Comparison of ENCODE assay signal across 9 cellular contexts in genomic region chr19:42466521-42467436, GRCh38. TPM values are rescaled to one million over a fixed set of nuclear protein-coding genes. Genes with fewer than 3 reads are reported as not detected.
A peak's percentile ranks its signal among the peaks of the same experiment; 100 is the strongest.
DNase-seq lines count a peak whose midpoint lies in the region; ATAC-seq and TF ChIP-seq lines count a peak whose summit lies in the region.
"Had no signal": no experiment of that assay in that cellular context is flagged by ENCODE, and none has a peak within 500 bp of the region (broad histone marks: within the 10 kb centered on the region; RNA-seq: fewer than 3 reads in every experiment).

No MANE protein-coding gene starts in this region.

- H3K36me3 ChIP-seq in OCI-LY7 (ENCODE audit: insufficient read depth, low read length) (no peaks in the 10 kb centered on the region), gastroesophageal sphincter (no peaks in the 10 kb centered on the region)

- TF ChIP-seq CTCF in OCI-LY7 (conservative IDR thresholded peaks at IDR 0.05; ENCODE audit: low read length) = no peak
- no peak for TF ChIP-seq CTCF in gastroesophageal sphincter (IDR thresholded peaks at IDR 0.05)

- H3K9me2 ChIP-seq in OCI-LY7 (ENCODE audit: insufficient read depth, low read length) = no peaks in the 10 kb centered on the region

- CTCF ChIA-PET in activated CD4-positive, alpha-beta memory T cell treated with anti-CD3 and anti-CD28 coated beads, Interleukin-2, amount 10 ng/mL, durations not matched to agents 7 days and 5 days (lab: Charles Lee) = interaction anchor here (0.5 to 2.2 kb wide), 9 partner anchors 11 to 432 kb away, joined by 3 to 9 read pairs (median 4); partner anchors contain the start of gene CEACAM1
- CTCF ChIA-PET in activated CD4-positive, alpha-beta memory T cell treated with anti-CD3 and anti-CD28 coated beads for 36 hours (lab: Charles Lee) = interaction anchor here (0.6 to 1.7 kb wide), 6 partner anchors 13 to 100 kb away, joined by 3 to 6 read pairs (median 4); no protein-coding TSS in a partner anchor
- CTCF ChIA-PET in OCI-LY7 (lab: Charles Lee; ENCODE audit: unreplicated experiment) = interaction anchor here (1.1 to 1.3 kb wide), 3 partner anchors 12 to 62 kb away, joined by 3 to 5 read pairs (median 4); partner anchors contain the start of gene CEACAM1

- no peak for TF ChIP-seq EP300 in gastroesophageal sphincter (IDR thresholded peaks at IDR 0.05)

- intact Hi-C loops in activated CD4-positive, alpha-beta memory T cell treated with anti-CD3 and anti-CD28 coated beads for 36 hours (cut with micrococcal nuclease) = no loop called here
- intact Hi-C loops in OCI-LY7 (cut with micrococcal nuclease; ENCODE audit: unreplicated experiment) = loop anchor here (1.0 kb wide), 1 partner anchor 31 kb away; no protein-coding TSS in a partner anchor

- ATAC-seq in gastroesophageal sphincter = no peak

- H3K27me3 Mint-ChIP-seq in activated CD4-positive, alpha-beta memory T cell treated with anti-CD3 and anti-CD28 coated beads, Interleukin-2, amount 10 ng/mL, durations not matched to agents 7 days and 5 days = no peaks in the 10 kb centered on the region
- peaks cover 1% of the 10 kb centered on the region for H3K27me3 Mint-ChIP-seq in activated CD4-positive, alpha-beta memory T cell treated with anti-CD3 and anti-CD28 coated beads for 36 hours

- H3K4me2 ChIP-seq in OCI-LY7 (ENCODE audit: low read length) = peak overlapping the region; percentile 78

- no peaks in the 10 kb centered on the region for H4K20me1 ChIP-seq in OCI-LY7 (ENCODE audit: insufficient read depth, low read length)

- POLR2A ChIA-PET in activated CD4-positive, alpha-beta memory T cell treated with anti-CD3 and anti-CD28 coated beads, Interleukin-2, amount 10 ng/mL, durations not matched to agents 7 days and 5 days (lab: Charles Lee) = interaction anchor here (0.7 to 2.0 kb wide), 7 partner anchors 8 to 62 kb away, joined by 3 to 9 read pairs (median 4); partner anchors contain the start of gene CEACAM1
- POLR2A ChIA-PET in activated CD4-positive, alpha-beta memory T cell treated with anti-CD3 and anti-CD28 coated beads for 36 hours (lab: Charles Lee) = no interaction called here
- POLR2A ChIA-PET in OCI-LY7 (lab: Charles Lee) = interaction anchor here (0.8 to 2.0 kb wide), 10 partner anchors 12 to 62 kb away, joined by 3 to 7 read pairs (median 5); partner anchors contain the start of gene CEACAM1

- peaks cover 33% of the 10 kb centered on the region for H3K4me1 Mint-ChIP-seq in activated CD4-positive, alpha-beta memory T cell treated with anti-CD3 and anti-CD28 coated beads, Interleukin-2, amount 10 ng/mL, durations not matched to agents 7 days and 5 days
- H3K4me1 Mint-ChIP-seq in activated CD4-positive, alpha-beta memory T cell treated with anti-CD3 and anti-CD28 coated beads for 36 hours (ENCODE audit: low read depth) = peaks cover 14% of the 10 kb centered on the region

- H3K27ac Mint-ChIP-seq in activated CD4-positive, alpha-beta memory T cell treated with anti-CD3 and anti-CD28 coated beads, Interleukin-2, amount 10 ng/mL, durations not matched to agents 7 days and 5 days = peak overlapping the region; percentile 63
- H3K27ac Mint-ChIP-seq in activated CD4-positive, alpha-beta memory T cell treated with anti-CD3 and anti-CD28 coated beads for 36 hours = no peak overlapping the region

- H3K4me3 ChIP-seq in OCI-LY7 (ENCODE audit: low read depth, low read length, poor library complexity, severe bottlenecking) (peak overlapping the region; percentile 41), gastroesophageal sphincter (no peak overlapping the region)

- H3K4me1 ChIP-seq in OCI-LY7 (ENCODE audit: insufficient read depth, low read length, poor library complexity, severe bottlenecking) (peaks cover 92% of the 10 kb centered on the region), gastroesophageal sphincter (peaks cover 0 to 6% (median 0%) of the 10 kb centered on the region in 3 donors)

- H3K36me3 Mint-ChIP-seq in activated CD4-positive, alpha-beta memory T cell treated with anti-CD3 and anti-CD28 coated beads, Interleukin-2, amount 10 ng/mL, durations not matched to agents 7 days and 5 days (ENCODE audit: low read depth) = no peaks in the 10 kb centered on the region
- H3K36me3 Mint-ChIP-seq in activated CD4-positive, alpha-beta memory T cell treated with anti-CD3 and anti-CD28 coated beads for 36 hours = no peaks in the 10 kb centered on the region

- no peaks in the 10 kb centered on the region for H3K9me3 Mint-ChIP-seq in activated CD4-positive, alpha-beta memory T cell treated with anti-CD3 and anti-CD28 coated beads, Interleukin-2, amount 10 ng/mL, durations not matched to agents 7 days and 5 days
- no peaks in the 10 kb centered on the region for H3K9me3 Mint-ChIP-seq in activated CD4-positive, alpha-beta memory T cell treated with anti-CD3 and anti-CD28 coated beads for 36 hours

- H3K4me3 Mint-ChIP-seq in activated CD4-positive, alpha-beta memory T cell treated with anti-CD3 and anti-CD28 coated beads, Interleukin-2, amount 10 ng/mL, durations not matched to agents 7 days and 5 days = no peak overlapping the region
- no peak overlapping the region for H3K4me3 Mint-ChIP-seq in activated CD4-positive, alpha-beta memory T cell treated with anti-CD3 and anti-CD28 coated beads for 36 hours

- no peaks in the 10 kb centered on the region for H3K9me3 ChIP-seq in OCI-LY7 (ENCODE audit: low read length)
- H3K9me3 ChIP-seq in gastroesophageal sphincter = no peaks in the 10 kb centered on the region

- DNase-seq in activated CD4-positive, alpha-beta memory T cell treated with anti-CD3 and anti-CD28 coated beads, Interleukin-2, amount 10 ng/mL, durations not matched to agents 7 days and 5 days = no peak
- DNase-seq in activated CD4-positive, alpha-beta memory T cell treated with anti-CD3 and anti-CD28 coated beads for 36 hours = no peak
- peak; percentile 79 for DNase-seq in OCI-LY7 (ENCODE audit: low spot score)
- peak; percentile 46 for DNase-seq in globus pallidus (ENCODE audit: low spot score)
- DNase-seq in substantia nigra (lab: John Stamatoyannopoulos, UW) = peak in 2 of 49 donors; percentile 3 to 4
- no peak for DNase-seq in NCI-H524 treated with DMSO at 0.1 percent for 48 hours (lab: John Stamatoyannopoulos, UW)
- no peak for DNase-seq in stimulated activated naive CD4-positive, alpha-beta T cell (lab: John Stamatoyannopoulos, UW)
- DNase-seq: NK-92 treated with Interleukin-12 subunit alpha and Interleukin-12 subunit beta, amount 100 ng/mL, for 24 hours had no signal

- H2AFZ ChIP-seq in OCI-LY7 (ENCODE audit: low read length) = peak overlapping the region; percentile 65; the same call in 1 of the 2 replicates

- H3K27ac ChIP-seq in OCI-LY7 (ENCODE audit: low read depth, low read length, poor library complexity, severe bottlenecking) = peak overlapping the region; percentile 96
- peak overlapping the region; percentile 69 for H3K27ac ChIP-seq in substantia nigra (ENCODE audit: low read depth, low read length, poor library complexity, severe bottlenecking)
- H3K27ac ChIP-seq in gastroesophageal sphincter = no peak overlapping the region

- no peaks in the 10 kb centered on the region for H3K79me2 ChIP-seq in OCI-LY7 (ENCODE audit: insufficient read depth, low read depth, low read length)

- no peak for TF ChIP-seq POLR2A in gastroesophageal sphincter (IDR thresholded peaks at IDR 0.05)

- no peaks in the 10 kb centered on the region for H3K27me3 ChIP-seq in gastroesophageal sphincter

- no TSS peak for BruUV-seq in OCI-LY7 (replicated peaks; lab: Mats Ljungman, UMichigan)

- WGBS in gastroesophageal sphincter (ENCODE audit: low coverage in 1 of 2), 2 donors = 38 to 74% methylated on average over 4 of the region's 6 CpGs

RNA-seq across cellular contexts. Expression of gene CXCL17, which starts 24.0 kb away (rescaled TPM):
- total RNA-seq in activated CD4-positive, alpha-beta memory T cell treated with anti-CD3 and anti-CD28 coated beads, Interleukin-2, amount 10 ng/mL, durations not matched to agents 7 days and 5 days = not detected
- total RNA-seq in activated CD4-positive, alpha-beta memory T cell treated with anti-CD3 and anti-CD28 coated beads for 36 hours = not detected
- total RNA-seq in OCI-LY7 (2014; rRNA removed; shearing (Covaris generic)) = not detected in 2 replicates
- not detected in 2 replicates for total RNA-seq in OCI-LY7 (2022)
- 1 to 10 TPM in 1 of 4 donors, not detected in 3; 6.5 TPM for total RNA-seq in gastroesophageal sphincter

RNA-seq across cellular contexts. Expression of gene LIPE, which starts 39.6 kb away (rescaled TPM):
- total RNA-seq in activated CD4-positive, alpha-beta memory T cell treated with anti-CD3 and anti-CD28 coated beads, Interleukin-2, amount 10 ng/mL, durations not matched to agents 7 days and 5 days = 10 to 100 TPM; 34.7 to 37.2 TPM
- 10 to 100 TPM; 31.6 to 31.8 TPM for total RNA-seq in activated CD4-positive, alpha-beta memory T cell treated with anti-CD3 and anti-CD28 coated beads for 36 hours
- 11.5 and 21.2 TPM in 2 replicates for total RNA-seq in OCI-LY7 (2014; rRNA removed; shearing (Covaris generic))
- total RNA-seq in OCI-LY7 (2022) (35.6 and 39.3 TPM in 2 replicates), gastroesophageal sphincter (10 to 100 TPM in 1 of 4 donors, 1 to 10 TPM in 3; 3.4 to 15.3 (median 6.6) TPM)

Comparison
In these comparisons a context has a peak if more than half of its experiments do, and no peak if none do; other contexts are left out.
1. DNase-seq: peak in OCI-LY7 (single experiment) and globus pallidus (single experiment); none in activated CD4-positive, alpha-beta memory T cell treated with anti-CD3 and anti-CD28 coated beads, Interleukin-2, amount 10 ng/mL, durations not matched to agents 7 days and 5 days (single experiment), activated CD4-positive, alpha-beta memory T cell treated with anti-CD3 and anti-CD28 coated beads for 36 hours (single experiment), NCI-H524 treated with DMSO at 0.1 percent for 48 hours (single experiment) and stimulated activated naive CD4-positive, alpha-beta T cell (0 of 6).
2. H3K27ac ChIP-seq: peak in OCI-LY7 (single experiment) and substantia nigra (single experiment); none in gastroesophageal sphincter (0 of 4).